Comparison of ENCODE assay signal across 17 cellular contexts in genomic region chr15:100842756-100843730, GRCh38. TPM values are rescaled to one million over a fixed set of nuclear protein-coding genes. Genes with fewer than 3 reads are reported as not detected.
A peak's percentile ranks its signal among the peaks of the same experiment; 100 is the strongest.
DNase-seq lines count a peak whose midpoint lies in the region; TF ChIP-seq lines count a peak whose summit lies in the region.
"Had no signal": no experiment of that assay in that cellular context is flagged by ENCODE, and none has a peak within 500 bp of the region (broad histone marks: within the 10 kb centered on the region; RNA-seq: fewer than 3 reads in every experiment).

No MANE protein-coding gene starts in this region.

- H3K36me3 ChIP-seq in tibial artery, result no peaks in the 10 kb centered on the region
- no peaks in the 10 kb centered on the region for H3K36me3 ChIP-seq in prostate gland

- TF ChIP-seq POLR2A in prostate gland (IDR thresholded peaks at IDR 0.05), result no peak

- H3K4me1 ChIP-seq in tibial artery (no peaks in the 10 kb centered on the region), prostate gland (replicated peaks) (no peaks in the 10 kb centered on the region)
- H3K4me1 ChIP-seq: testis had no signal

- WGBS in prostate gland, result 61% methylated on average over 14 of the region's 14 CpGs

- H3K27ac ChIP-seq in tibial artery, result no peak overlapping the region
- H3K27ac ChIP-seq in prostate gland, result no peak overlapping the region
- H3K27ac ChIP-seq: KMS-11, testis had no signal

- DNase-seq in ELF-1 (ENCODE audit: low read depth, low spot score) (peak; percentile 61), SW480 (ENCODE audit: low spot score) (peak; percentile 70), fibroblast of peridontal ligament (ENCODE audit: extremely low read depth) (peak; percentile 97), skeletal muscle cell (ENCODE audit: low read depth) (peak; percentile 36), tibial artery (no peak), NCI-H2227 (lab: John Stamatoyannopoulos, UW; ENCODE audit: unreplicated experiment) (no peak), prostate gland (ENCODE audit: low spot score) (no peak)
- DNase-seq: activated CD8-positive, alpha-beta memory T cell treated with anti-CD3 and anti-CD28 coated beads for 24 hours; CD8-positive, alpha-beta T cell; endodermal cell; NCI-H1105; NCI-H748 treated with DMSO at 0.1 percent for 48 hours; RPMI8226; stimulated activated CD4-positive, alpha-beta T cell treated with anti-CD3 and anti-CD28 coated beads, Interleukin-2, amount 100 ng/mL, for 48 hours; testis had no signal

- no peak for TF ChIP-seq CTCF in tibial artery (IDR thresholded peaks at IDR 0.05)
- no peak for TF ChIP-seq CTCF in prostate gland (IDR thresholded peaks at IDR 0.05)

- intact Hi-C loops in tibial artery (cut with DNase I; ENCODE audit: low total_unique reads) (no loop called here), prostate gland (cut with DNase I) (no loop called here)

- peaks cover 0 to 15% of the 10 kb centered on the region in 2 donors for H3K27me3 ChIP-seq in tibial artery
- H3K27me3 ChIP-seq in prostate gland (replicated peaks; ENCODE audit: insufficient read depth), result no peaks in the 10 kb centered on the region
- H3K27me3 ChIP-seq: testis had no signal

- H3K4me3 ChIP-seq in skeletal muscle cell (ENCODE audit: low read depth, low read length) (no peak overlapping the region), tibial artery (no peak overlapping the region), prostate gland (no peak overlapping the region)
- H3K4me3 ChIP-seq: testis had no signal

- H3K9me3 ChIP-seq in tibial artery (no peaks in the 10 kb centered on the region), prostate gland (no peaks in the 10 kb centered on the region)
- H3K9me3 ChIP-seq: testis had no signal

RNA-seq across cellular contexts. Expression of gene ALDH1A3, which starts 36.6 kb away (rescaled TPM):
- total RNA-seq in prostate gland, result 100 to 1,000 TPM; 240 to 347 TPM
- total RNA-seq: CD8-positive, alpha-beta T cell; G401 had no signal

Comparison
In these comparisons a context has a peak if more than half of its experiments do, and no peak if none do; other contexts are left out.
1. DNase-seq: peak in ELF-1 (single experiment), SW480 (single experiment), fibroblast of peridontal ligament (single experiment) and skeletal muscle cell (single experiment); none in tibial artery (0 of 2), NCI-H2227 (single experiment) and prostate gland (single experiment).